26 cellular contexts compared by ENCODE assay signal in the genomic region with DNA sequence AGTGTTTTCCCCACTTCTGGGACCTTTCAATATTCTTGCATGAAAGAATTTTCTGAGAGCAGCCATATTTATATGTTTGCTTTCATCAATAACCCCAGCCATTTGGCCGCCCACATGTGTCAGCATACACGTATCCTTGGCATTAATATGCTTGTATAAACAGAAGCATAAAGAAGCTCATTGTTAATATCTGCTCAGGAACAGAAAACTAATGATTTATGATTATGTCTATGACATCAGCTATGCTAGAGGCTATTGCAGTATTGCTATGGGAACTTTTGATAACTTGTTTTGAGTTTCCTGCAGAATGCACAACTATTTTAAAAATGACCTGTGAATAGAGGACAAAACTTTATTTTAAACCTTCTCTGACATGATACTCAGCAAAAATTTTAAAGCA.
"Had no signal": no experiment of that assay in that cellular context is flagged by ENCODE, and none has a peak within 500 bp of the region (broad histone marks: within the 10 kb centered on the region; RNA-seq: fewer than 3 reads in every experiment).

No MANE protein-coding gene starts in this region.

- H3K36me3 Mint-ChIP-seq: activated naive CD4-positive, alpha-beta T cell treated with anti-CD3 and anti-CD28 coated beads, Interleukin-2, amount 10 ng/mL, durations not matched to agents 7 days and 5 days; activated naive CD8-positive, alpha-beta T cell treated with anti-CD3 and anti-CD28 coated beads, Interleukin-2, amount 10 ng/mL, durations not matched to agents 7 days and 5 days; stimulated activated effector memory CD8-positive, alpha-beta T cell treated with anti-CD3 and anti-CD28 coated beads, Interleukin-12 subunit alpha, Interleukin-12 subunit beta, amount 100 ng/mL, for 72 hours had no signal

- H3K9me3 Mint-ChIP-seq: activated naive CD4-positive, alpha-beta T cell treated with anti-CD3 and anti-CD28 coated beads, Interleukin-2, amount 10 ng/mL, durations not matched to agents 7 days and 5 days; activated naive CD8-positive, alpha-beta T cell treated with anti-CD3 and anti-CD28 coated beads, Interleukin-2, amount 10 ng/mL, durations not matched to agents 7 days and 5 days; nephron had no signal

- H3K4me1 Mint-ChIP-seq: activated naive CD4-positive, alpha-beta T cell treated with anti-CD3 and anti-CD28 coated beads, Interleukin-2, amount 10 ng/mL, durations not matched to agents 7 days and 5 days; activated naive CD8-positive, alpha-beta T cell treated with anti-CD3 and anti-CD28 coated beads, Interleukin-2, amount 10 ng/mL, durations not matched to agents 7 days and 5 days; stimulated activated effector memory CD8-positive, alpha-beta T cell treated with anti-CD3 and anti-CD28 coated beads, Interleukin-12 subunit alpha, Interleukin-12 subunit beta, amount 100 ng/mL, for 72 hours; stimulated activated naive CD8-positive, alpha-beta T cell treated with anti-CD3 and anti-CD28 coated beads, Interleukin-15, amount 100 ng/mL, for 72 hours had no signal

- ATAC-seq: esophagus mucosa; heart left ventricle; psoas muscle; stimulated activated effector memory CD8-positive, alpha-beta T cell treated with anti-CD3 and anti-CD28 coated beads, Interleukin-12 subunit alpha, Interleukin-12 subunit beta, amount 100 ng/mL, for 72 hours; stimulated activated naive CD8-positive, alpha-beta T cell treated with anti-CD3 and anti-CD28 coated beads, Interleukin-15, amount 100 ng/mL, for 72 hours had no signal

- FAIRE-seq: astrocyte, endothelial cell of umbilical vein, small intestine had no signal

- DNase-seq: activated CD4-positive, alpha-beta T cell treated with anti-CD3 and anti-CD28 coated beads for 4 hours; activated CD4-positive, alpha-beta T cell treated with anti-CD3 and anti-CD28 coated beads, Interleukin-2, amount 50 U/mL, for 4 hours; activated CD4-positive, CD25-positive, alpha-beta regulatory T cell; activated CD8-positive, alpha-beta memory T cell treated with anti-CD3 and anti-CD28 coated beads, Interleukin-2, amount 50 U/mL, for 4 hours; activated gamma-delta T cell; activated naive CD4-positive, alpha-beta T cell treated with anti-CD3 and anti-CD28 coated beads, Interleukin-2, amount 10 ng/mL, durations not matched to agents 7 days and 5 days; activated naive CD8-positive, alpha-beta T cell treated with anti-CD3 and anti-CD28 coated beads, Interleukin-2, amount 10 ng/mL, durations not matched to agents 7 days and 5 days; activated T-cell treated with anti-CD3 and anti-CD28 coated beads, Interleukin-2, amount 50 U/mL, for 1 hour; amniotic stem cell; caudate nucleus; foreskin fibroblast; heart left ventricle; left ventricle myocardium inferior; ovary; psoas muscle; sigmoid colon; small intestine; stimulated activated CD4-positive, alpha-beta T cell treated with anti-CD3 and anti-CD28 coated beads, Interleukin-4, amount 100 ng/mL, for 24 hours; stimulated activated naive CD8-positive, alpha-beta T cell treated with anti-CD3 and anti-CD28 coated beads, Interleukin-15, amount 100 ng/mL, for 72 hours; substantia nigra; upper lobe of left lung had no signal

- H3K27me3 Mint-ChIP-seq: activated naive CD8-positive, alpha-beta T cell treated with anti-CD3 and anti-CD28 coated beads, Interleukin-2, amount 10 ng/mL, durations not matched to agents 7 days and 5 days had no signal

- H3K27ac Mint-ChIP-seq: activated naive CD4-positive, alpha-beta T cell treated with anti-CD3 and anti-CD28 coated beads, Interleukin-2, amount 10 ng/mL, durations not matched to agents 7 days and 5 days; activated naive CD8-positive, alpha-beta T cell treated with anti-CD3 and anti-CD28 coated beads, Interleukin-2, amount 10 ng/mL, durations not matched to agents 7 days and 5 days; stimulated activated effector memory CD8-positive, alpha-beta T cell treated with anti-CD3 and anti-CD28 coated beads, Interleukin-12 subunit alpha, Interleukin-12 subunit beta, amount 100 ng/mL, for 72 hours; stimulated activated naive CD8-positive, alpha-beta T cell treated with anti-CD3 and anti-CD28 coated beads, Interleukin-15, amount 100 ng/mL, for 72 hours had no signal

- H3K4me3 Mint-ChIP-seq: activated naive CD4-positive, alpha-beta T cell treated with anti-CD3 and anti-CD28 coated beads, Interleukin-2, amount 10 ng/mL, durations not matched to agents 7 days and 5 days; activated naive CD8-positive, alpha-beta T cell treated with anti-CD3 and anti-CD28 coated beads, Interleukin-2, amount 10 ng/mL, durations not matched to agents 7 days and 5 days; nephron; stimulated activated effector memory CD8-positive, alpha-beta T cell treated with anti-CD3 and anti-CD28 coated beads, Interleukin-12 subunit alpha, Interleukin-12 subunit beta, amount 100 ng/mL, for 72 hours; stimulated activated naive CD8-positive, alpha-beta T cell treated with anti-CD3 and anti-CD28 coated beads, Interleukin-15, amount 100 ng/mL, for 72 hours had no signal
